Comparison of ENCODE assay signal across 11 cellular contexts in genomic region chr12:48489012-48489411, GRCh38. TPM values are rescaled to one million over a fixed set of nuclear protein-coding genes. Genes with fewer than 3 reads are reported as not detected.
DNase-seq lines count a peak whose midpoint lies in the region; ATAC-seq and TF ChIP-seq lines count a peak whose summit lies in the region.
"Had no signal": no experiment of that assay in that cellular context is flagged by ENCODE, and none has a peak within 500 bp of the region (broad histone marks: within the 10 kb centered on the region; RNA-seq: fewer than 3 reads in every experiment).

No MANE protein-coding gene starts in this region.

- no peak for TF ChIP-seq EP300 in gastroesophageal sphincter (IDR thresholded peaks at IDR 0.05)

- H3K4me3 ChIP-seq in choroid plexus epithelial cell (ENCODE audit: low read depth, low read length) (no peak overlapping the region), lower lobe of right lung (no peak overlapping the region), gastroesophageal sphincter (no peak overlapping the region)

- no peak for TF ChIP-seq POLR2A in gastroesophageal sphincter (IDR thresholded peaks at IDR 0.05)

- no peaks in the 10 kb centered on the region for H3K36me3 ChIP-seq in lower lobe of right lung
- no peaks in the 10 kb centered on the region for H3K36me3 ChIP-seq in gastroesophageal sphincter

- WGBS in gastroesophageal sphincter (ENCODE audit: low coverage in 1 of 2), 2 donors, result 50 to 60% methylated on average over 1 to 2 of the region's 2 CpGs

- H3K27ac ChIP-seq in lower lobe of right lung (no peak overlapping the region), gastroesophageal sphincter (no peak overlapping the region)

- intact Hi-C loops in lower lobe of right lung (cut with DNase I), result no loop called here

- TF ChIP-seq CTCF in GM10266 (IDR thresholded peaks at IDR 0.05; ENCODE audit: control insufficient read depth, insufficient read depth, low read depth, missing control alignments), result no peak
- TF ChIP-seq CTCF in choroid plexus epithelial cell (conservative IDR thresholded peaks at IDR 0.05; ENCODE audit: low read depth, low read length), result no peak
- no peak for TF ChIP-seq CTCF in lower lobe of right lung (IDR thresholded peaks at IDR 0.05)
- TF ChIP-seq CTCF in gastroesophageal sphincter (IDR thresholded peaks at IDR 0.05), result no peak

- ATAC-seq in GM19467 (IDR thresholded peaks at IDR 0.05; ENCODE audit: unreplicated experiment) (peak; percentile 74), HG03108 (IDR thresholded peaks at IDR 0.05; ENCODE audit: unreplicated experiment) (peak; percentile 99), lower lobe of right lung (no peak), gastroesophageal sphincter (no peak)
- ATAC-seq: naive thymus-derived CD8-positive, alpha-beta T cell had no signal

- no peaks in the 10 kb centered on the region for H3K4me1 ChIP-seq in lower lobe of right lung
- no peaks in the 10 kb centered on the region for H3K4me1 ChIP-seq in gastroesophageal sphincter

- H3K27me3 ChIP-seq in lower lobe of right lung (ENCODE audit: low read depth), result no peaks in the 10 kb centered on the region
- H3K27me3 ChIP-seq in gastroesophageal sphincter, result no peaks in the 10 kb centered on the region

- no peaks in the 10 kb centered on the region for H3K9me3 ChIP-seq in lower lobe of right lung
- no peaks in the 10 kb centered on the region for H3K9me3 ChIP-seq in gastroesophageal sphincter

- DNase-seq in GM10266 (ENCODE audit: extremely low spot score), result peak; percentile 68
- DNase-seq in choroid plexus epithelial cell (ENCODE audit: low read depth), result peak; percentile 20
- DNase-seq in lower lobe of right lung, result no peak
- no peak for DNase-seq in midbrain (lab: John Stamatoyannopoulos, UW)
- DNase-seq in NCI-H2171 (lab: John Stamatoyannopoulos, UW), result no peak
- DNase-seq: DMS79 treated with DMSO at 0.1 percent for 48 hours; naive thymus-derived CD8-positive, alpha-beta T cell had no signal

RNA-seq across cellular contexts. Expression of gene C12orf54, which starts 6.7 kb away (rescaled TPM):
- total RNA-seq in lower lobe of right lung (0.53 TPM), gastroesophageal sphincter (not detected)
- total RNA-seq: glomerular endothelial cell; naive thymus-derived CD8-positive, alpha-beta T cell had no signal

RNA-seq across cellular contexts. Expression of gene ANP32D, which starts 16.7 kb away (rescaled TPM):
- total RNA-seq in lower lobe of right lung (not detected), gastroesophageal sphincter (1 to 10 TPM in 1 of 4 donors, not detected in 3; 1.2 TPM)
- total RNA-seq: glomerular endothelial cell; naive thymus-derived CD8-positive, alpha-beta T cell had no signal

RNA-seq across cellular contexts. Expression of gene OR8S1, which starts 36.4 kb away (rescaled TPM):
- not detected for total RNA-seq in lower lobe of right lung
- not detected for total RNA-seq in gastroesophageal sphincter
- total RNA-seq: glomerular endothelial cell; naive thymus-derived CD8-positive, alpha-beta T cell had no signal

Comparison
In these comparisons a context has a peak if more than half of its experiments do, and no peak if none do; other contexts are left out.
1. DNase-seq: peak in GM10266 (single experiment) and choroid plexus epithelial cell (single experiment); none in lower lobe of right lung (single experiment), midbrain (single experiment) and NCI-H2171 (single experiment).
2. ATAC-seq: peak in GM19467 (single experiment) and HG03108 (single experiment); none in lower lobe of right lung (0 of 2) and gastroesophageal sphincter (single experiment).